In the genomic region with DNA sequence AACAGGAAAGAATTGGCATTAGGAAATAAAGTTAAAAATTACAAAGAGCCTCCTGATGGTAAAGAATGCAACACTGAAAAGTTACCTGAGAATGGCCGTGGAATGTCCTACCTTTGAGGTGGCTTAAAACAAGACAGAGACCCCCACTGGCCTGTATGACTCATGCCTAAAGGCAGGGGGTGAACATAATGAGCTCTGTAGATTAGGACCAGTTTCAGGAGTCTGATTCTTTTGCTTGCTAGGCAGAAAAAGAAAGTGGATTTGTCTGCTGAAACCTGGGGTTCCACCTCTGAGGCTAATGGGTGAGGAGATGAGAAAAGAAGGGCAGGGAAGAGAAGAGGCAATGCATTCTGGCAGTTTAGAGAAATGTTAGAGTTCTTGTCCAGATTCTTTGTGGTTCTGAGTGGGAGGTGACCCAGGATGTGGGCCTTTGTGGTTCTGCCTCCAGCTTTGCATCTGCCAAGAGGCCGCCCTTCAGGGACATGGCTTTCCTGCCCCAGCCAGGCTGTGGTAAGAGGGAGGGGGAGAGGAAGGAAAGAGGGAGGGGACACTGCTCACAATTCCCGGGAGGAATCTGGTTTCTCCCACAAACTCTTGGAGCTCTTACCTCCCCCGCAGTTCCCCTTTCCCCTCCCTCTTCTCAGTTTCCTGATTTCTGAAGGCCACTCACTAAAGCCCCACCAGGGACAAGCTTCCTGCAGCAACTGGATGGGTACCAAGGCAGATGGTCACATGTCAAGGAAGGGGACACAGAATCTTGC, we compare ENCODE assay signal across 1 cellular context.
TF ChIP-seq lines count a peak whose summit lies in the region.

No MANE protein-coding gene starts in this region.

TF ChIP-seq in WTC11, 78 proteins besides CTCF, POLR2A, EP300 and RAD21 (continued from another document):
- TF ChIP-seq, protein P1, sequence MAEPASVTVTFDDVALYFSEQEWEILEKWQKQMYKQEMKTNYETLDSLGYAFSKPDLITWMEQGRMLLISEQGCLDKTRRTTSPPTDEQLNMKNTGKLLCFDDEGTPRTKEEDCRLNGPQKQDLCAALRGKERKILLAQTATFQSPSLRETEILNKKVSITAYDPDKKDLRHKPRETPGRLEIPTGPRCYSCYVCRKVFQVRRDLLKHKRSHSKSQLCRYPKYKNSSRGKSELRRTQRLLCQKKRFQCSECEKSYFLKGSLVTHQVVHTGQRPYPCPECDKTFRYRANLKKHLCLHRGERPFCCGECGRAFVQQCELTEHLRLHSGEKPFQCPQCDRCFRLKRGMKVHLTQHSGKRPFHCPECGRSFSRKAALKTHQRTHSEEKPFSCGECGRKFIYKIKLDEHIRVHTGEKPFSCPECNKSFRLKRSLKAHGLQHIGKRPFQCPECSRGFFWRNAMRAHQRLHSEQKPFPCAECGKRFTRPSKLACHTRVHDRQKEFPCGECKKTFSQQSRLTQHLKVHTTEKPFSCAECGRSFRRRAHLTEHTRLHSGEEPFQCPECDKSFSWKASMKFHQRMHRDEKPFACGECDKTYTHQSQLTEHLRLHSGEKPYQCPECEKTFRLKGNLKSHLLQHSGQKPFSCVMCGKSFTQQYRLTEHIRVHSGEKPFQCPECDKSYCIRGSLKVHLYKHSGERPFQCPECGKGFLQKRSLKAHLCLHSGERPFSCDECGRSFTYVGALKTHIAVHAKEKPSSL (CRISPR knock-in tag; conservative IDR thresholded peaks at IDR 0.05): no peak
- TF ChIP-seq ZNF423 (CRISPR knock-in tag; IDR thresholded peaks at IDR 0.05): no peak
- TF ChIP-seq CREB1 (CRISPR knock-in tag; IDR thresholded peaks at IDR 0.05): no peak
